In genomic region chr3:139283301-139283700, GRCh38 we compare ENCODE assay signal across 18 cellular contexts.
DNase-seq lines count a peak whose midpoint lies in the region; ATAC-seq and TF ChIP-seq lines count a peak whose summit lies in the region.
"Had no signal": no experiment of that assay in that cellular context is flagged by ENCODE, and none has a peak within 500 bp of the region (broad histone marks: within the 10 kb centered on the region; RNA-seq: fewer than 3 reads in every experiment).

No MANE protein-coding gene starts in this region.

- H3K27me3 ChIP-seq in upper lobe of right lung = no peaks in the 10 kb centered on the region
- H3K27me3 ChIP-seq in lower lobe of right lung (ENCODE audit: low read depth) = no peaks in the 10 kb centered on the region
- H3K27me3 ChIP-seq: BLaER1 had no signal

- H3K27ac Mint-ChIP-seq in chondrocyte (ENCODE audit: unreplicated experiment) (no peak overlapping the region), neural crest cell (ENCODE audit: unreplicated experiment) (peak overlapping the region; percentile 24)
- H3K27ac Mint-ChIP-seq: CD14-positive monocyte; CD4-positive, alpha-beta memory T cell; GM23338; IgD-negative memory B cell had no signal

- no peaks in the 10 kb centered on the region for H3K9me3 ChIP-seq in upper lobe of right lung
- no peaks in the 10 kb centered on the region for H3K9me3 ChIP-seq in lower lobe of right lung
- H3K9me3 ChIP-seq: A549, BLaER1 had no signal

- ATAC-seq in upper lobe of right lung (no peak), lower lobe of right lung (no peak)
- ATAC-seq: A549, GM23338 had no signal

- H3K4me1 Mint-ChIP-seq in chondrocyte (ENCODE audit: low read depth) (no peaks in the 10 kb centered on the region), neural crest cell (peaks cover 6% of the 10 kb centered on the region)
- H3K4me1 Mint-ChIP-seq: CD14-positive monocyte; CD4-positive, alpha-beta memory T cell; GM23338; IgD-negative memory B cell had no signal

- H3K9me3 Mint-ChIP-seq in chondrocyte (ENCODE audit: low read depth) = no peaks in the 10 kb centered on the region
- no peaks in the 10 kb centered on the region for H3K9me3 Mint-ChIP-seq in neural crest cell
- H3K9me3 Mint-ChIP-seq: CD4-positive, alpha-beta memory T cell; IgD-negative memory B cell had no signal

- TF ChIP-seq CTCF in chondrocyte (IDR thresholded peaks at IDR 0.05) (no peak), neural crest cell (conservative IDR thresholded peaks at IDR 0.05) (no peak), upper lobe of right lung (IDR thresholded peaks at IDR 0.05) (no peak), lower lobe of right lung (IDR thresholded peaks at IDR 0.05) (no peak)

- H3K27me3 Mint-ChIP-seq in chondrocyte (ENCODE audit: low read depth) (peaks cover 18% of the 10 kb centered on the region), neural crest cell (ENCODE audit: low read depth) (peaks cover 22% of the 10 kb centered on the region)

- peak; percentile 38 for DNase-seq in activated effector memory CD4-positive, alpha-beta T cell treated with anti-CD3 and anti-CD28 coated beads, Interleukin-2, amount 50 U/mL, for 16 hours
- DNase-seq in activated effector memory CD4-positive, alpha-beta T cell treated with Interleukin-2 at 50 U/mL for 16 hours = no peak
- DNase-seq in chondrocyte (ENCODE audit: low spot score) (peak; percentile 54), neural crest cell (ENCODE audit: low read depth, low spot score) (no peak), upper lobe of right lung (peak; percentile 46), dedifferentiated amniotic fluid mesenchymal stem cell (ENCODE audit: extremely low spot score) (no peak), lower lobe of right lung (no peak)
- no peak for DNase-seq in effector CD4-positive, alpha-beta T cell
- DNase-seq: CD4-positive, alpha-beta memory T cell; DMS153; DMS79; GDM1 had no signal

- H3K36me3 ChIP-seq in upper lobe of right lung = no peaks in the 10 kb centered on the region
- no peaks in the 10 kb centered on the region for H3K36me3 ChIP-seq in lower lobe of right lung
- H3K36me3 ChIP-seq: BLaER1 had no signal

- peaks cover under 1% of the 10 kb centered on the region for H3K36me3 Mint-ChIP-seq in chondrocyte (ENCODE audit: low read depth)
- no peaks in the 10 kb centered on the region for H3K36me3 Mint-ChIP-seq in neural crest cell (ENCODE audit: low read depth)
- H3K36me3 Mint-ChIP-seq: CD14-positive monocyte; CD4-positive, alpha-beta memory T cell; IgD-negative memory B cell had no signal

- H3K4me3 ChIP-seq in upper lobe of right lung = no peak overlapping the region
- H3K4me3 ChIP-seq in lower lobe of right lung = no peak overlapping the region
- H3K4me3 ChIP-seq: A549, BLaER1, GM23338 had no signal

- intact Hi-C loops in upper lobe of right lung (cut with DNase I) (no loop called here), lower lobe of right lung (cut with DNase I) (no loop called here)

- H3K4me3 Mint-ChIP-seq in chondrocyte (ENCODE audit: unreplicated experiment) = no peak overlapping the region
- no peak overlapping the region for H3K4me3 Mint-ChIP-seq in neural crest cell
- H3K4me3 Mint-ChIP-seq: CD14-positive monocyte; CD4-positive, alpha-beta memory T cell; GM23338; IgD-negative memory B cell had no signal

- no peak overlapping the region for H3K27ac ChIP-seq in upper lobe of right lung
- H3K27ac ChIP-seq in lower lobe of right lung = no peak overlapping the region
- H3K27ac ChIP-seq: 22Rv1, A549, BLaER1 had no signal

- H3K4me1 ChIP-seq in upper lobe of right lung = no peaks in the 10 kb centered on the region
- no peaks in the 10 kb centered on the region for H3K4me1 ChIP-seq in lower lobe of right lung
- H3K4me1 ChIP-seq: A549, BLaER1 had no signal

Comparison
In these comparisons a context has a peak if more than half of its experiments do, and no peak if none do; other contexts are left out.
1. DNase-seq: peak in activated effector memory CD4-positive, alpha-beta T cell treated with anti-CD3 and anti-CD28 coated beads, Interleukin-2, amount 50 U/mL, for 16 hours (single experiment), chondrocyte (single experiment) and upper lobe of right lung (single experiment); none in activated effector memory CD4-positive, alpha-beta T cell treated with Interleukin-2 at 50 U/mL for 16 hours (single experiment), neural crest cell (single experiment), dedifferentiated amniotic fluid mesenchymal stem cell (single experiment), lower lobe of right lung (single experiment) and effector CD4-positive, alpha-beta T cell (single experiment).